In genomic region chr11:27848423-27848822, GRCh38 we compare ENCODE assay signal across 33 cellular contexts.
"Had no signal": no experiment of that assay in that cellular context is flagged by ENCODE, and none has a peak within 500 bp of the region (broad histone marks: within the 10 kb centered on the region; RNA-seq: fewer than 3 reads in every experiment).

No MANE protein-coding gene starts in this region.

- H3K27ac ChIP-seq: ascending aorta, brain microvascular endothelial cell, coronary artery, dorsolateral prefrontal cortex, esophagus squamous epithelium, gastrocnemius medialis, heart left ventricle had no signal

- ATAC-seq: activated naive CD4-positive, alpha-beta T cell treated with anti-CD3 and anti-CD28 coated beads, Interleukin-2, amount 50 U/mL, for 72 hours; activated T-cell treated with anti-CD3 and anti-CD28 coated beads, Interleukin-2, amount 50 U/mL, for 72 hours; gastrocnemius medialis; heart left ventricle; T-helper 17 cell; WTC11 had no signal

- H3K36me3 ChIP-seq: ascending aorta, brain microvascular endothelial cell, esophagus squamous epithelium, gastrocnemius medialis, heart left ventricle had no signal

- H3K27ac Mint-ChIP-seq: activated CD4-positive, alpha-beta memory T cell treated with anti-CD3 and anti-CD28 coated beads, Interleukin-2, amount 10 ng/mL, durations not matched to agents 7 days and 5 days; activated CD4-positive, alpha-beta T cell treated with anti-CD3 and anti-CD28 coated beads, Interleukin-2, amount 10 ng/mL, durations not matched to agents 7 days and 5 days; activated naive CD4-positive, alpha-beta T cell treated with anti-CD3 and anti-CD28 coated beads, Interleukin-2, amount 10 ng/mL, durations not matched to agents 7 days and 5 days; activated naive CD4-positive, alpha-beta T cell treated with anti-CD3 and anti-CD28 coated beads, Interleukin-2, amount 50 U/mL, for 72 hours; activated naive CD8-positive, alpha-beta T cell treated with anti-CD3 and anti-CD28 coated beads, Interleukin-2, amount 10 ng/mL, durations not matched to agents 7 days and 5 days; activated T-cell treated with anti-CD3 and anti-CD28 coated beads, Interleukin-2, amount 50 U/mL, for 24 hours; activated T-cell treated with anti-CD3 and anti-CD28 coated beads, Interleukin-2, amount 50 U/mL, for 72 hours; dendritic cell treated with granulocyte-macrophage colony-stimulating factor and Interleukin-4, amounts not matched to agents 40 ng/mL and 50 ng/mL, for 4 days; endodermal cell; T-helper 17 cell; T-helper 2 cell treated with Interferon-gamma antibody and Interleukin-4, amounts not matched to agents 5 μg/mL and 100 μg/mL, for 36 hours; WTC11 had no signal

- FAIRE-seq: bronchial epithelial cell had no signal

- H3K27me3 Mint-ChIP-seq: activated CD4-positive, alpha-beta memory T cell treated with anti-CD3 and anti-CD28 coated beads, Interleukin-2, amount 10 ng/mL, durations not matched to agents 7 days and 5 days; activated naive CD4-positive, alpha-beta T cell treated with anti-CD3 and anti-CD28 coated beads, Interleukin-2, amount 10 ng/mL, durations not matched to agents 7 days and 5 days; activated naive CD8-positive, alpha-beta T cell treated with anti-CD3 and anti-CD28 coated beads, Interleukin-2, amount 10 ng/mL, durations not matched to agents 7 days and 5 days; activated T-cell treated with anti-CD3 and anti-CD28 coated beads, Interleukin-2, amount 50 U/mL, for 24 hours; central memory CD8-positive, alpha-beta T cell; dendritic cell treated with granulocyte-macrophage colony-stimulating factor and Interleukin-4, amounts not matched to agents 40 ng/mL and 50 ng/mL, for 4 days; T-helper 17 cell had no signal

- H3K27me3 ChIP-seq: ascending aorta, brain microvascular endothelial cell, esophagus squamous epithelium, gastrocnemius medialis, heart left ventricle had no signal

- H3K36me3 Mint-ChIP-seq: activated naive CD4-positive, alpha-beta T cell treated with anti-CD3 and anti-CD28 coated beads, Interleukin-2, amount 10 ng/mL, durations not matched to agents 7 days and 5 days; activated naive CD4-positive, alpha-beta T cell treated with anti-CD3 and anti-CD28 coated beads, Interleukin-2, amount 50 U/mL, for 72 hours; activated naive CD8-positive, alpha-beta T cell treated with anti-CD3 and anti-CD28 coated beads, Interleukin-2, amount 10 ng/mL, durations not matched to agents 7 days and 5 days; WTC11 had no signal

- H3K4me1 Mint-ChIP-seq: activated CD4-positive, alpha-beta memory T cell treated with anti-CD3 and anti-CD28 coated beads, Interleukin-2, amount 10 ng/mL, durations not matched to agents 7 days and 5 days; activated CD4-positive, alpha-beta T cell treated with anti-CD3 and anti-CD28 coated beads, Interleukin-2, amount 10 ng/mL, durations not matched to agents 7 days and 5 days; activated naive CD4-positive, alpha-beta T cell treated with anti-CD3 and anti-CD28 coated beads, Interleukin-2, amount 10 ng/mL, durations not matched to agents 7 days and 5 days; activated naive CD8-positive, alpha-beta T cell treated with anti-CD3 and anti-CD28 coated beads, Interleukin-2, amount 10 ng/mL, durations not matched to agents 7 days and 5 days; central memory CD8-positive, alpha-beta T cell; endodermal cell; T-helper 17 cell; WTC11 had no signal

- H3K9me3 ChIP-seq: ascending aorta, esophagus squamous epithelium, gastrocnemius medialis had no signal

- H3K4me3 Mint-ChIP-seq: activated CD4-positive, alpha-beta memory T cell treated with anti-CD3 and anti-CD28 coated beads, Interleukin-2, amount 10 ng/mL, durations not matched to agents 7 days and 5 days; activated CD4-positive, alpha-beta T cell treated with anti-CD3 and anti-CD28 coated beads, Interleukin-2, amount 10 ng/mL, durations not matched to agents 7 days and 5 days; activated naive CD4-positive, alpha-beta T cell treated with anti-CD3 and anti-CD28 coated beads, Interleukin-2, amount 10 ng/mL, durations not matched to agents 7 days and 5 days; activated naive CD8-positive, alpha-beta T cell treated with anti-CD3 and anti-CD28 coated beads, Interleukin-2, amount 10 ng/mL, durations not matched to agents 7 days and 5 days; activated T-cell treated with anti-CD3 and anti-CD28 coated beads, Interleukin-2, amount 50 U/mL, for 24 hours; activated T-cell treated with anti-CD3 and anti-CD28 coated beads, Interleukin-2, amount 50 U/mL, for 72 hours; central memory CD8-positive, alpha-beta T cell; dendritic cell treated with granulocyte-macrophage colony-stimulating factor and Interleukin-4, amounts not matched to agents 40 ng/mL and 50 ng/mL, for 4 days; endodermal cell; T-helper 17 cell; T-helper 2 cell treated with Interferon-gamma antibody and Interleukin-4, amounts not matched to agents 5 μg/mL and 100 μg/mL, for 36 hours; WTC11 had no signal

- H3K4me1 ChIP-seq: ascending aorta, esophagus squamous epithelium, gastrocnemius medialis, heart left ventricle had no signal

- H3K9me3 Mint-ChIP-seq: activated CD4-positive, alpha-beta memory T cell treated with anti-CD3 and anti-CD28 coated beads, Interleukin-2, amount 10 ng/mL, durations not matched to agents 7 days and 5 days; activated CD4-positive, alpha-beta T cell treated with anti-CD3 and anti-CD28 coated beads, Interleukin-2, amount 10 ng/mL, durations not matched to agents 7 days and 5 days; activated naive CD4-positive, alpha-beta T cell treated with anti-CD3 and anti-CD28 coated beads, Interleukin-2, amount 10 ng/mL, durations not matched to agents 7 days and 5 days; activated naive CD8-positive, alpha-beta T cell treated with anti-CD3 and anti-CD28 coated beads, Interleukin-2, amount 10 ng/mL, durations not matched to agents 7 days and 5 days; T-helper 2 cell treated with Interferon-gamma antibody and Interleukin-4, amounts not matched to agents 5 μg/mL and 100 μg/mL, for 36 hours had no signal

- DNase-seq: activated CD4-positive, alpha-beta memory T cell treated with anti-CD3 and anti-CD28 coated beads, Interleukin-2, amount 10 ng/mL, durations not matched to agents 7 days and 5 days; activated CD4-positive, alpha-beta T cell treated with anti-CD3 and anti-CD28 coated beads for 1 hour; activated CD4-positive, alpha-beta T cell treated with anti-CD3 and anti-CD28 coated beads for 4 hours; activated CD4-positive, alpha-beta T cell treated with anti-CD3 and anti-CD28 coated beads, Interleukin-2, amount 10 ng/mL, durations not matched to agents 7 days and 5 days; activated CD4-positive, alpha-beta T cell treated with anti-CD3 and anti-CD28 coated beads, Interleukin-2, amount 50 U/mL, for 4 hours; activated CD8-positive, alpha-beta memory T cell treated with anti-CD3 and anti-CD28 coated beads, Interleukin-2, amount 50 U/mL, for 48 hours; activated gamma-delta T cell; activated naive CD4-positive, alpha-beta T cell; activated naive CD4-positive, alpha-beta T cell treated with anti-CD3 and anti-CD28 coated beads, Interleukin-2, amount 10 ng/mL, durations not matched to agents 7 days and 5 days; activated naive CD8-positive, alpha-beta T cell treated with anti-CD3 and anti-CD28 coated beads, Interleukin-2, amount 10 ng/mL, durations not matched to agents 7 days and 5 days; activated T-cell treated with anti-CD3 and anti-CD28 coated beads for 4 hours; activated T-cell treated with anti-CD3 and anti-CD28 coated beads, Interleukin-2, amount 50 U/mL, for 24 hours; activated T-cell treated with anti-CD3 and anti-CD28 coated beads, Interleukin-2, amount 50 U/mL, for 72 hours; brain microvascular endothelial cell; dorsolateral prefrontal cortex; effector memory CD4-positive, alpha-beta T cell; endodermal cell; erythroblast; esophagus squamous epithelium; gastrocnemius medialis; glutamatergic neuron; heart left ventricle; T-helper 1 cell; T-helper 17 cell; T1000 had no signal

- H3K4me3 ChIP-seq: ascending aorta, coronary artery, dorsolateral prefrontal cortex, esophagus squamous epithelium, gastrocnemius medialis, heart left ventricle had no signal
